Comparison of ENCODE assay signal across 1 cellular context in the genomic region with DNA sequence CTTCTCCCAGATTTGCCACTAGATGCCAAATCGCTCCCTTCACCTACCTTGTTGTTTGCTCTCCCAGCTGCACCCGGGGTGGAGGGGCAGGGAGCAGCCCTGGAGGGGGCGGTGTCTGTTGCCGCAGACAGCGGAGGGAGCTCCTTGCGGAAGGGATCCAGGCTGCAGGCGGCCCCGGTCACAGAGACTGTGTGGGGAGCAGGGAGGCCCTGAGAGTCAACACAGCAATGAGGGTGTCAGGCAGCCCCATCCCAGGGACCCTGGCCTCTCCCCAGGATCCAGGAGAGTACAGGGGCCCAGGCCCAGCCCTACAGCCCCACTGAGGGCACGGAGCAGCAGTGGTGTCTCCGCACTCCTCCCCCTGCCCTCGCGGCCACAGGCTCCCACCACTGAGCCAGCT.
TF ChIP-seq lines count a peak whose summit lies in the region.

No MANE protein-coding gene starts in this region.

TF ChIP-seq in SK-N-SH, 30 proteins besides CTCF, POLR2A, EP300 and RAD21 (continued from another document):
- TF ChIP-seq, protein P1, sequence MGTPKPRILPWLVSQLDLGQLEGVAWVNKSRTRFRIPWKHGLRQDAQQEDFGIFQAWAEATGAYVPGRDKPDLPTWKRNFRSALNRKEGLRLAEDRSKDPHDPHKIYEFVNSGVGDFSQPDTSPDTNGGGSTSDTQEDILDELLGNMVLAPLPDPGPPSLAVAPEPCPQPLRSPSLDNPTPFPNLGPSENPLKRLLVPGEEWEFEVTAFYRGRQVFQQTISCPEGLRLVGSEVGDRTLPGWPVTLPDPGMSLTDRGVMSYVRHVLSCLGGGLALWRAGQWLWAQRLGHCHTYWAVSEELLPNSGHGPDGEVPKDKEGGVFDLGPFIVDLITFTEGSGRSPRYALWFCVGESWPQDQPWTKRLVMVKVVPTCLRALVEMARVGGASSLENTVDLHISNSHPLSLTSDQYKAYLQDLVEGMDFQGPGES (IDR thresholded peaks at IDR 0.05; ENCODE audit: low read depth, low read length) = no peak
- no peak for TF ChIP-seq TCF12 (IDR thresholded peaks at IDR 0.05)
- TF ChIP-seq GABPA (IDR thresholded peaks at IDR 0.05; ENCODE audit: low read depth) = no peak
- TF ChIP-seq SMC3 (IDR thresholded peaks at IDR 0.05; ENCODE audit: low read depth, low read length) = no peak
- TF ChIP-seq RFX5 (IDR thresholded peaks at IDR 0.05; ENCODE audit: low read length) = no peak
- TF ChIP-seq RCOR1 (IDR thresholded peaks at IDR 0.05; ENCODE audit: low read length) = no peak
- TF ChIP-seq MAX (IDR thresholded peaks at IDR 0.05; ENCODE audit: low read depth) = no peak
- no peak for TF ChIP-seq USF1 (IDR thresholded peaks at IDR 0.05; ENCODE audit: borderline replicate concordance, low read depth)
- no peak for TF ChIP-seq TAF1 (IDR thresholded peaks at IDR 0.05; ENCODE audit: borderline replicate concordance, low read depth, low read length)
